9 cellular contexts compared by ENCODE assay signal in genomic region chr1:159067699-159068621, GRCh38. TPM values are rescaled to one million over a fixed set of nuclear protein-coding genes. Genes with fewer than 3 reads are reported as not detected.
DNase-seq lines count a peak whose midpoint lies in the region; ATAC-seq, FAIRE-seq and TF ChIP-seq lines count a peak whose summit lies in the region.
"Had no signal": no experiment of that assay in that cellular context is flagged by ENCODE, and none has a peak within 500 bp of the region (broad histone marks: within the 10 kb centered on the region; RNA-seq: fewer than 3 reads in every experiment).

No MANE protein-coding gene starts in this region.

- intact Hi-C loops in stomach (cut with DNase I; ENCODE audit: low total_unique reads) (no loop called here), mammary epithelial cell (cut with micrococcal nuclease) (no loop called here)

- peak; percentile 78 for ATAC-seq in GM21447 (IDR thresholded peaks at IDR 0.05; ENCODE audit: unreplicated experiment)

- H3K9me3 ChIP-seq in HUES48 (ENCODE audit: control insufficient read depth, insufficient read depth, low read length) = no peaks in the 10 kb centered on the region
- no peaks in the 10 kb centered on the region for H3K9me3 ChIP-seq in stomach
- H3K9me3 ChIP-seq in mammary epithelial cell (replicated peaks; ENCODE audit: insufficient read depth, low read length) = no peaks in the 10 kb centered on the region

- in situ Hi-C loops in mammary epithelial cell (cut with MboI; ENCODE audit: low sequenced_read_pairs in 2 of 2) = no loop called here

- WGBS in stomach, 5 donors = 38 to 49% (median 42%) methylated on average over 6 of the region's 6 CpGs
- WGBS in mammary epithelial cell (ENCODE audit: low coverage, missing lambda C conversion rate) = 72% methylated on average over 6 of the region's 6 CpGs

- H3K9ac ChIP-seq in HUES48 (ENCODE audit: low read depth, low read length) (no peak overlapping the region), mammary epithelial cell (ENCODE audit: insufficient read depth, low read length) (no peak overlapping the region)

- H3K27me3 ChIP-seq in HUES48 (ENCODE audit: control insufficient read depth, insufficient read depth, low read length) (no peaks in the 10 kb centered on the region), stomach (no peaks in the 10 kb centered on the region), mammary epithelial cell (ENCODE audit: insufficient read depth, low read length) (no peaks in the 10 kb centered on the region)

- no peaks in the 10 kb centered on the region for H3K79me2 ChIP-seq in mammary epithelial cell (ENCODE audit: insufficient read depth, low read length)

- peak; percentile 99 for FAIRE-seq in GM12892 (lab: Jason Lieb, UNC)

- peak overlapping the region; percentile 17 for H3K27ac ChIP-seq in HUES48 (ENCODE audit: low read depth, low read length)
- H3K27ac ChIP-seq in caudate nucleus (ENCODE audit: low read depth, low read length) = peak overlapping the region; percentile 48
- peak overlapping the region in 4 of 5 donors; percentile 30 to 60 (median 47) for H3K27ac ChIP-seq in stomach
- no peak overlapping the region for H3K27ac ChIP-seq in mammary epithelial cell (ENCODE audit: insufficient read depth, low read depth, low read length)

- no peaks in the 10 kb centered on the region for H3K4me1 ChIP-seq in HUES48 (ENCODE audit: control insufficient read depth, insufficient read depth, low read length)
- H3K4me1 ChIP-seq in stomach = peaks cover 0 to 8% (median 2%) of the 10 kb centered on the region in 4 donors
- H3K4me1 ChIP-seq in mammary epithelial cell (ENCODE audit: insufficient read depth, low read length) = no peaks in the 10 kb centered on the region

- H3K36me3 ChIP-seq in HUES48 (ENCODE audit: control insufficient read depth, insufficient read depth, low read length) = no peaks in the 10 kb centered on the region
- H3K36me3 ChIP-seq in stomach = no peaks in the 10 kb centered on the region
- no peaks in the 10 kb centered on the region for H3K36me3 ChIP-seq in mammary epithelial cell (ENCODE audit: insufficient read depth, low read length)

- no peaks in the 10 kb centered on the region for H4K20me1 ChIP-seq in mammary epithelial cell (ENCODE audit: insufficient read depth, low read length)

- CTCF ChIA-PET in mammary epithelial cell (lab: Charles Lee; ENCODE audit: low non-redundant PET) = no interaction called here

- DNase-seq in GM12892 (ENCODE audit: insufficient read length) (no peak), caudate nucleus (lab: John Stamatoyannopoulos, UW) (peak in 1 of 61 donors; percentile 51), stomach (no peak), COLO668 (lab: John Stamatoyannopoulos, UW; ENCODE audit: unreplicated experiment) (no peak), mammary epithelial cell (no peak), T-helper 9 cell (no peak)

- H3K4me3 ChIP-seq in HUES48 (ENCODE audit: low read depth, low read length) (no peak overlapping the region), stomach (no peak overlapping the region), mammary epithelial cell (replicated peaks in 1 of 3; ENCODE audit: insufficient read depth in 1 of 3, low read depth in 2 of 3, low read length in 3 of 3) (no peak overlapping the region)

- no peak for TF ChIP-seq EP300 in stomach (IDR thresholded peaks at IDR 0.05)

- no peak overlapping the region for H2AFZ ChIP-seq in mammary epithelial cell (ENCODE audit: low read depth, low read length)

- TF ChIP-seq CTCF in stomach (IDR thresholded peaks at IDR 0.05) (no peak), mammary epithelial cell (conservative IDR thresholded peaks at IDR 0.05 in 1 of 2, IDR thresholded peaks at IDR 0.05 in 1 of 2; ENCODE audit: extremely low read depth in 1 of 2, insufficient read depth in 1 of 2, low read depth in 1 of 2, low read length in 2 of 2) (no peak)

- dilution Hi-C loops in mammary epithelial cell (cut with HindIII; ENCODE audit: low sequenced_read_pairs) = no loop called here

- H3K4me2 ChIP-seq in mammary epithelial cell (ENCODE audit: insufficient read depth, low read depth, low read length) = no peak overlapping the region

- no TSS peak for BruUV-seq in mammary epithelial cell (replicated peaks; lab: Mats Ljungman, UMichigan)

- TF ChIP-seq POLR2A in GM12892 (IDR thresholded peaks at IDR 0.05; ENCODE audit: low read depth, low read length) (peak; percentile 65), stomach (IDR thresholded peaks at IDR 0.05) (no peak)

RNA-seq across cellular contexts. Expression of gene AIM2, which starts 8.6 kb away (rescaled TPM):
- 19.7 TPM for polyA plus RNA-seq in GM12892 (2012; ENCODE audit: missing spikeins)
- total RNA-seq in stomach (1 to 10 TPM in 2 of 5 donors, not detected in 3; 1.6 to 4.4 TPM), mammary epithelial cell (under 1 TPM in 1 of 2 donors, not detected in 1; 0.17 TPM)
- polyA plus RNA-seq in stomach (1 to 10 TPM in 1 of 3 donors, under 1 TPM in 1, not detected in 1; 0.50 to 1.7 TPM), mammary epithelial cell (0.08 TPM)
- not detected for polyA minus RNA-seq in mammary epithelial cell
- total RNA-seq: dermis microvascular lymphatic vessel endothelial cell had no signal

RNA-seq across cellular contexts. Expression of gene IFI16, which starts 58.3 kb away (rescaled TPM):
- 184 TPM for polyA plus RNA-seq in GM12892 (2012; ENCODE audit: missing spikeins)
- total RNA-seq in stomach (10 to 100 TPM; 24.3 to 65.6 (median 38.5) TPM), mammary epithelial cell (10 to 100 TPM; 57.0 to 93.4 TPM)
- polyA plus RNA-seq in stomach (100 to 1,000 TPM in 1 of 3 donors, 10 to 100 TPM in 2; 40.0 to 113 (median 60.2) TPM), mammary epithelial cell (61.5 TPM)
- polyA minus RNA-seq in mammary epithelial cell = 36.7 TPM
